ENCODE assay signal across 9 cellular contexts in genomic region chr10:36779238-36779846, GRCh38.
A peak's percentile ranks its signal among the peaks of the same experiment; 100 is the strongest.
DNase-seq lines count a peak whose midpoint lies in the region; ATAC-seq and TF ChIP-seq lines count a peak whose summit lies in the region.
"Had no signal": no experiment of that assay in that cellular context is flagged by ENCODE, and none has a peak within 500 bp of the region (broad histone marks: within the 10 kb centered on the region; RNA-seq: fewer than 3 reads in every experiment).

No MANE protein-coding gene starts in this region.

- H3K9me3 ChIP-seq in AG04450 (ENCODE audit: control insufficient read depth, insufficient read depth, low read length), result no peaks in the 10 kb centered on the region
- H3K9me3 ChIP-seq in heart right ventricle, result no peaks in the 10 kb centered on the region
- H3K9me3 ChIP-seq in CD8-positive, alpha-beta memory T cell (ENCODE audit: low read length), result no peaks in the 10 kb centered on the region

- no peaks in the 10 kb centered on the region for H3K36me3 Mint-ChIP-seq in CD8-positive, alpha-beta memory T cell
- H3K36me3 Mint-ChIP-seq: activated naive CD8-positive, alpha-beta T cell treated with anti-CD3 and anti-CD28 coated beads, Interleukin-2, amount 10 ng/mL, durations not matched to agents 7 days and 5 days had no signal

- H3K36me3 ChIP-seq in heart right ventricle, result no peaks in the 10 kb centered on the region
- no peaks in the 10 kb centered on the region for H3K36me3 ChIP-seq in CD8-positive, alpha-beta memory T cell (ENCODE audit: insufficient read depth, low read length)

- intact Hi-C loops in heart right ventricle (cut with DNase I) (loop anchor here in 9 of 10 donors (1.0 to 5.0 kb wide), 5 partner anchors 1137 to 1145 kb away; partner anchors contain the start of gene FZD8 (in 1 of the 9)), sciatic nerve (cut with DNase I) (loop anchor here (5.0 kb wide), 1 partner anchor 1137 kb away; the partner anchor contains the start of gene FZD8)

- peaks cover 7 to 26% (median 12%) of the 10 kb centered on the region in 5 donors for H3K9me3 Mint-ChIP-seq in CD8-positive, alpha-beta memory T cell

- no peak overlapping the region for H3K27ac Mint-ChIP-seq in CD8-positive, alpha-beta memory T cell
- H3K27ac Mint-ChIP-seq: activated naive CD8-positive, alpha-beta T cell treated with anti-CD3 and anti-CD28 coated beads, Interleukin-2, amount 10 ng/mL, durations not matched to agents 7 days and 5 days had no signal

- WGBS in heart right ventricle, 2 donors, result 2 to 3% methylated on average over 2 of the region's 2 CpGs

- no peaks in the 10 kb centered on the region for H3K27me3 Mint-ChIP-seq in CD8-positive, alpha-beta memory T cell
- H3K27me3 Mint-ChIP-seq: activated naive CD8-positive, alpha-beta T cell treated with anti-CD3 and anti-CD28 coated beads, Interleukin-2, amount 10 ng/mL, durations not matched to agents 7 days and 5 days had no signal

- peaks cover 0 to 6% (median 0%) of the 10 kb centered on the region in 9 donors for H3K4me1 ChIP-seq in heart right ventricle
- no peaks in the 10 kb centered on the region for H3K4me1 ChIP-seq in CD8-positive, alpha-beta memory T cell (ENCODE audit: insufficient read depth, low read length)

- ATAC-seq in heart right ventricle (peak; percentile 83 to 92 (median 90)), sciatic nerve (peak; percentile 98), GM18873 (IDR thresholded peaks at IDR 0.05; ENCODE audit: low FRiP score, unreplicated experiment) (no peak)

- peak; percentile 64 for DNase-seq in AG04450 (ENCODE audit: low read depth, low spot score)
- DNase-seq in KBM-7, result peak; percentile 65
- DNase-seq in heart right ventricle, result peak in 1 of 2 donors; percentile 41
- no peak for DNase-seq in sciatic nerve (ENCODE audit: low spot score)
- no peak for DNase-seq in CD8-positive, alpha-beta memory T cell
- no peak for DNase-seq in NCI-H2029 (lab: John Stamatoyannopoulos, UW)
- DNase-seq: activated naive CD8-positive, alpha-beta T cell treated with anti-CD3 and anti-CD28 coated beads, Interleukin-2, amount 10 ng/mL, durations not matched to agents 7 days and 5 days had no signal

- H3K27ac ChIP-seq in AG04450 (ENCODE audit: low read depth, low read length) (no peak overlapping the region), heart right ventricle (no peak overlapping the region)
- H3K27ac ChIP-seq in CD8-positive, alpha-beta memory T cell (ENCODE audit: low read depth, low read length), result no peak overlapping the region

- peak; percentile 86 for TF ChIP-seq CTCF in AG04450 (IDR thresholded peaks at IDR 0.05; ENCODE audit: low read depth, low read length)
- TF ChIP-seq CTCF in WI38 (IDR thresholded peaks at IDR 0.05; ENCODE audit: low read depth, low read length), result peak; percentile 66
- peak; percentile 55 to 88 (median 82) for TF ChIP-seq CTCF in heart right ventricle (IDR thresholded peaks at IDR 0.05)

- POLR2A ChIA-PET in AG04450 (lab: Yijun Ruan, JAX), result interaction anchor here (0.7 kb wide), 1 partner anchor 443 kb away, joined by 4 read pairs; no protein-coding TSS in a partner anchor
- POLR2A ChIA-PET in CD8-positive, alpha-beta memory T cell (lab: Charles Lee), result no interaction called here

- H3K4me3 ChIP-seq in AG04450 (ENCODE audit: low read depth, low read length) (no peak overlapping the region), WI38 (ENCODE audit: low read depth, low read length) (no peak overlapping the region), heart right ventricle (no peak overlapping the region)
- H3K4me3 ChIP-seq in CD8-positive, alpha-beta memory T cell (ENCODE audit: low read length), result no peak overlapping the region

- in situ Hi-C loops in KBM-7 (cut with MboI; ENCODE audit: low pct_unique_long_range_greater_than_20kb, low sequenced_read_pairs), result no loop called here

- H3K27me3 ChIP-seq in AG04450 (ENCODE audit: control insufficient read depth, insufficient read depth, low read length) (no peaks in the 10 kb centered on the region), heart right ventricle (no peaks in the 10 kb centered on the region)
- H3K27me3 ChIP-seq in CD8-positive, alpha-beta memory T cell (ENCODE audit: insufficient read depth, low read length, poor library complexity, severe bottlenecking), result no peaks in the 10 kb centered on the region

- CTCF ChIA-PET in AG04450 (lab: Charles Lee), result interaction anchor here (0.6 to 5.2 kb wide), 42 partner anchors 11 to 1658 kb away, joined by 3 to 215 read pairs (median 3); no protein-coding TSS in a partner anchor
- CTCF ChIA-PET in CD8-positive, alpha-beta memory T cell (lab: Charles Lee), result no interaction called here

- H3K4me1 Mint-ChIP-seq in CD8-positive, alpha-beta memory T cell, result no peaks in the 10 kb centered on the region
- H3K4me1 Mint-ChIP-seq: activated naive CD8-positive, alpha-beta T cell treated with anti-CD3 and anti-CD28 coated beads, Interleukin-2, amount 10 ng/mL, durations not matched to agents 7 days and 5 days had no signal

- H3K4me3 Mint-ChIP-seq in CD8-positive, alpha-beta memory T cell, result no peak overlapping the region
- H3K4me3 Mint-ChIP-seq: activated naive CD8-positive, alpha-beta T cell treated with anti-CD3 and anti-CD28 coated beads, Interleukin-2, amount 10 ng/mL, durations not matched to agents 7 days and 5 days had no signal

Comparison
In these comparisons a context has a peak if more than half of its experiments do, and no peak if none do; other contexts are left out.
1. DNase-seq: peak in AG04450 (single experiment) and KBM-7 (single experiment); none in sciatic nerve (single experiment), CD8-positive, alpha-beta memory T cell (0 of 5) and NCI-H2029 (single experiment).
2. Peak in every context shown above with its lines, with median percentiles within 50 percentile points of each other: CTCF ChIP-seq.